In the genomic region with DNA sequence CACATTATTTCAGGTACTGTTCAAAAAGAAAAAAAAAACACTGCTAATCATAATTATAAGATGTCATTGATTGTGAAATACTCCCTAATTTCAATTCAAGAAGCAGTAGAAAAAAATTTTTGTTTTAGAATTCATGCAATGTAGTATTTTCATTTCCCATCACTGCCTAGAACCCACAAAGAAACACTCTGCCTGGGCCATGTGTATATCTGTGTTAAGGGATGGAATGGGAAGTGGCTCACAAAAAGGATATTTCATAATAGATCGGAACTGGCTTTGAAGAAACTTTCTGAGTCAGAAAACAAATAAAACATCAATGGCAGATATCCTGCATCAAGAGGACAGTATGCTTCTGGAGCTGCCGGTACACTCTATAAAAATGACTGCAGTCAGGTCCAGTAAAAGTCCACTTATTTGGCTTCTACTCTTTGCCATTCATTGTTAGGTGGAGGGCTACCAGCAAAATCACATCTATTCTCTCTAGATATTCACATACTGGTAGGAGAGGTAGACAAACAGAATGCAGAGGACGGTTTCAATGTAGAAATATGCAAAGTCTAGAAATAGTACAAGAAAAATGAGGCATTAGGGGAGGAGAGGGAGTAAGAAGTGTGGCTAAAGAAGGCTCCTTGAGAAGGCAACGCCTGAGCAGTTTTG, we compare ENCODE assay signal across 14 cellular contexts.
DNase-seq lines count a peak whose midpoint lies in the region; ATAC-seq and TF ChIP-seq lines count a peak whose summit lies in the region.
"Had no signal": no experiment of that assay in that cellular context is flagged by ENCODE, and none has a peak within 500 bp of the region (broad histone marks: within the 10 kb centered on the region; RNA-seq: fewer than 3 reads in every experiment).

No MANE protein-coding gene starts in this region.

- H3K4me1 Mint-ChIP-seq in WTC11 (no peaks in the 10 kb centered on the region), Calu3 (ENCODE audit: low read depth, unreplicated experiment) (peaks cover 29% of the 10 kb centered on the region)
- peaks cover 15% of the 10 kb centered on the region for H3K4me1 Mint-ChIP-seq in activated CD4-positive, alpha-beta memory T cell treated with anti-CD3 and anti-CD28 coated beads for 36 hours (ENCODE audit: low read depth)
- H3K4me1 Mint-ChIP-seq: stimulated activated memory B cell treated with anti-CD40 and anti-IgM and Interleukin-4, amounts not matched to agents 10 μg/mL and 1 μg/mL and 100 μg/mL, for 72 hours had no signal

- H3K4me1 ChIP-seq in left lung (peaks cover 0 to 77% of the 10 kb centered on the region in 2 donors), gastroesophageal sphincter (peaks cover 0 to 12% (median 0%) of the 10 kb centered on the region in 3 donors)

- BruUV-seq in Calu3 (replicated peaks; lab: Mats Ljungman, UMichigan): no TSS peak

- intact Hi-C loops in left lung (cut with DNase I) (no loop called here), Calu3 (cut with micrococcal nuclease; ENCODE audit: unreplicated experiment) (no loop called here)
- intact Hi-C loops in activated CD4-positive, alpha-beta memory T cell treated with anti-CD3 and anti-CD28 coated beads for 36 hours (cut with micrococcal nuclease): no loop called here

- H3K36me3 Mint-ChIP-seq in WTC11 (no peaks in the 10 kb centered on the region), Calu3 (ENCODE audit: insufficient read depth, unreplicated experiment) (no peaks in the 10 kb centered on the region)
- H3K36me3 Mint-ChIP-seq in activated CD4-positive, alpha-beta memory T cell treated with anti-CD3 and anti-CD28 coated beads for 36 hours: no peaks in the 10 kb centered on the region
- H3K36me3 Mint-ChIP-seq: stimulated activated memory B cell treated with anti-CD40 and anti-IgM and Interleukin-4, amounts not matched to agents 10 μg/mL and 1 μg/mL and 100 μg/mL, for 72 hours had no signal

- H3K27me3 Mint-ChIP-seq in WTC11 (ENCODE audit: low read depth) (no peaks in the 10 kb centered on the region), Calu3 (ENCODE audit: unreplicated experiment) (no peaks in the 10 kb centered on the region)
- peaks cover 11% of the 10 kb centered on the region for H3K27me3 Mint-ChIP-seq in activated CD4-positive, alpha-beta memory T cell treated with anti-CD3 and anti-CD28 coated beads for 36 hours
- H3K27me3 Mint-ChIP-seq: CD4-positive, alpha-beta T cell had no signal

- H3K27me3 ChIP-seq in left lung (no peaks in the 10 kb centered on the region), gastroesophageal sphincter (no peaks in the 10 kb centered on the region)

- no peak for ATAC-seq in WTC11
- peak; percentile 64 for ATAC-seq in left lung
- ATAC-seq in gastroesophageal sphincter: no peak
- ATAC-seq in esophagus mucosa: no peak
- ATAC-seq: stimulated activated memory B cell treated with anti-CD40 and anti-IgM and Interleukin-4, amounts not matched to agents 10 μg/mL and 1 μg/mL and 100 μg/mL, for 72 hours had no signal

- H3K27ac Mint-ChIP-seq in WTC11 (no peak overlapping the region), Calu3 (ENCODE audit: unreplicated experiment) (no peak overlapping the region)
- H3K27ac Mint-ChIP-seq in activated CD4-positive, alpha-beta memory T cell treated with anti-CD3 and anti-CD28 coated beads for 36 hours: no peak overlapping the region
- H3K27ac Mint-ChIP-seq: CD4-positive, alpha-beta T cell; stimulated activated memory B cell treated with anti-CD40 and anti-IgM and Interleukin-4, amounts not matched to agents 10 μg/mL and 1 μg/mL and 100 μg/mL, for 72 hours had no signal

- H3K27ac ChIP-seq in left lung (peak overlapping the region in 1 of 2 donors; percentile 80), gastroesophageal sphincter (no peak overlapping the region)

- CTCF ChIA-PET in WTC11 (lab: Charles Lee): interaction anchor here (0.9 kb wide), 1 partner anchor 24 kb away, joined by 4 read pairs; no protein-coding TSS in a partner anchor
- CTCF ChIA-PET in activated CD4-positive, alpha-beta memory T cell treated with anti-CD3 and anti-CD28 coated beads for 36 hours (lab: Charles Lee): interaction anchor here (1.2 kb wide), 1 partner anchor 68 kb away, joined by 4 read pairs; no protein-coding TSS in a partner anchor
- CTCF ChIA-PET in Calu3 (lab: Charles Lee): no interaction called here

- WGBS in gastroesophageal sphincter (ENCODE audit: low coverage in 1 of 2), 2 donors: 67 to 70% methylated on average over 3 to 4 of the region's 4 CpGs

- H3K4me3 ChIP-seq in left lung (no peak overlapping the region), gastroesophageal sphincter (no peak overlapping the region)

- no peaks in the 10 kb centered on the region for H3K36me3 ChIP-seq in left lung
- no peaks in the 10 kb centered on the region for H3K36me3 ChIP-seq in gastroesophageal sphincter

- no peak overlapping the region for H3K4me3 Mint-ChIP-seq in WTC11
- H3K4me3 Mint-ChIP-seq in activated CD4-positive, alpha-beta memory T cell treated with anti-CD3 and anti-CD28 coated beads for 36 hours: no peak overlapping the region
- H3K4me3 Mint-ChIP-seq in Calu3 (ENCODE audit: low read depth, unreplicated experiment): no peak overlapping the region
- H3K4me3 Mint-ChIP-seq: CD4-positive, alpha-beta T cell; stimulated activated memory B cell treated with anti-CD40 and anti-IgM and Interleukin-4, amounts not matched to agents 10 μg/mL and 1 μg/mL and 100 μg/mL, for 72 hours had no signal

- no peak for TF ChIP-seq CTCF in WTC11 (IDR thresholded peaks at IDR 0.05)
- no peak for TF ChIP-seq CTCF in left lung (IDR thresholded peaks at IDR 0.05)
- TF ChIP-seq CTCF in gastroesophageal sphincter (IDR thresholded peaks at IDR 0.05): no peak
- no peak for TF ChIP-seq CTCF in Calu3 (IDR thresholded peaks at IDR 0.05; ENCODE audit: unreplicated experiment)

- H3K9me3 Mint-ChIP-seq in WTC11 (no peaks in the 10 kb centered on the region), Calu3 (ENCODE audit: low read depth, unreplicated experiment) (no peaks in the 10 kb centered on the region)
- no peaks in the 10 kb centered on the region for H3K9me3 Mint-ChIP-seq in activated CD4-positive, alpha-beta memory T cell treated with anti-CD3 and anti-CD28 coated beads for 36 hours
- H3K9me3 Mint-ChIP-seq: CD4-positive, alpha-beta T cell; stimulated activated memory B cell treated with anti-CD40 and anti-IgM and Interleukin-4, amounts not matched to agents 10 μg/mL and 1 μg/mL and 100 μg/mL, for 72 hours had no signal

- no peak for TF ChIP-seq EP300 in gastroesophageal sphincter (IDR thresholded peaks at IDR 0.05)

- TF ChIP-seq POLR2A in gastroesophageal sphincter (IDR thresholded peaks at IDR 0.05): no peak

- POLR2A ChIA-PET in WTC11 (lab: Charles Lee): no interaction called here
- POLR2A ChIA-PET in activated CD4-positive, alpha-beta memory T cell treated with anti-CD3 and anti-CD28 coated beads for 36 hours (lab: Charles Lee): no interaction called here

- H3K9me3 ChIP-seq in left lung (no peaks in the 10 kb centered on the region), gastroesophageal sphincter (no peaks in the 10 kb centered on the region)

- DNase-seq in Ammon's horn (ENCODE audit: low spot score): peak; percentile 9
- DNase-seq in LHCN-M2 (ENCODE audit: low read depth): peak; percentile 77
- no peak for DNase-seq in WTC11 (ENCODE audit: low spot score)
- DNase-seq in left lung: no peak
- no peak for DNase-seq in activated CD4-positive, alpha-beta memory T cell treated with anti-CD3 and anti-CD28 coated beads for 36 hours
- DNase-seq in Calu3: no peak
- DNase-seq: activated CD4-positive, CD25-positive, alpha-beta regulatory T cell treated with anti-CD3 and anti-CD28 coated beads, Interleukin-2, amount 50 U/mL, for 72 hours; activated gamma-delta T cell treated with Interleukin-2 at 50 U/mL for 16 hours; CD4-positive, alpha-beta T cell; hippocampal formation; NCI-H2081 treated with DMSO at 0.1 percent for 48 hours had no signal

TF ChIP-seq in WTC11, 78 proteins besides CTCF, POLR2A, EP300 and RAD21:
- TF ChIP-seq GABPB1 (CRISPR knock-in tag; IDR thresholded peaks at IDR 0.05): peak; percentile 82
- TF ChIP-seq ESRRA (CRISPR knock-in tag; IDR thresholded peaks at IDR 0.05; ENCODE audit: borderline replicate concordance): no peak

Comparison
In these comparisons a context has a peak if more than half of its experiments do, and no peak if none do; other contexts are left out.
1. DNase-seq: peak in Ammon's horn (single experiment) and LHCN-M2 (single experiment); none in WTC11 (single experiment), left lung (0 of 2), activated CD4-positive, alpha-beta memory T cell treated with anti-CD3 and anti-CD28 coated beads for 36 hours (single experiment) and Calu3 (single experiment).